Comparison of ENCODE assay signal across 1 cellular context in genomic region chr2:42828487-42829416, GRCh38.
TF ChIP-seq lines count a peak whose summit lies in the region.

No MANE protein-coding gene starts in this region.

TF ChIP-seq in HepG2, 621 proteins besides CTCF, POLR2A, EP300 and RAD21 (continued from another document and continues in another):
- TF ChIP-seq ZNF276 (CRISPR knock-in tag; IDR thresholded peaks at IDR 0.05; ENCODE audit: low read depth) (no peak), HMGA1 (CRISPR knock-in tag; conservative IDR thresholded peaks at IDR 0.05) (no peak), ZNF484 (CRISPR knock-in tag; IDR thresholded peaks at IDR 0.05; ENCODE audit: borderline replicate concordance, low read depth) (no peak), ZNF790 (CRISPR knock-in tag; IDR thresholded peaks at IDR 0.05; ENCODE audit: borderline replicate concordance) (no peak), EEA1 (CRISPR knock-in tag; IDR thresholded peaks at IDR 0.05; ENCODE audit: borderline replicate concordance) (no peak), POLR2AphosphoS2 (IDR thresholded peaks at IDR 0.05; ENCODE audit: low read depth, low read length) (no peak), ZNF552 (CRISPR knock-in tag; IDR thresholded peaks at IDR 0.05; ENCODE audit: borderline replicate concordance) (no peak), ZFP36 (IDR thresholded peaks at IDR 0.05; ENCODE audit: borderline replicate concordance, low read depth, low read length, partially characterized antibody) (no peak), E2F1 (CRISPR knock-in tag; IDR thresholded peaks at IDR 0.05) (no peak), NCOA2 (CRISPR knock-in tag; IDR thresholded peaks at IDR 0.05) (no peak), MED13 (CRISPR knock-in tag; IDR thresholded peaks at IDR 0.05) (no peak), LCORL (IDR thresholded peaks at IDR 0.05) (no peak), LCORL (CRISPR knock-in tag; IDR thresholded peaks at IDR 0.05) (peak; percentile 54), PAF1 (CRISPR knock-in tag; IDR thresholded peaks at IDR 0.05) (no peak), ZNF564 (CRISPR knock-in tag; IDR thresholded peaks at IDR 0.05) (no peak), SNAPC5 (CRISPR knock-in tag; IDR thresholded peaks at IDR 0.05; ENCODE audit: borderline replicate concordance) (no peak), ZNF547 (CRISPR knock-in tag; IDR thresholded peaks at IDR 0.05) (no peak), ZNF468 (CRISPR knock-in tag; IDR thresholded peaks at IDR 0.05) (no peak), U2AF1 (optimal IDR thresholded peaks at IDR 0.05; ENCODE audit: low read depth, low read length) (no peak), ZNF282 (IDR thresholded peaks at IDR 0.05; ENCODE audit: partially characterized antibody) (no peak), ZNF878 (CRISPR knock-in tag; IDR thresholded peaks at IDR 0.05) (no peak), ZNF75D (CRISPR knock-in tag; IDR thresholded peaks at IDR 0.05; ENCODE audit: borderline replicate concordance) (no peak), ZNF570 (CRISPR knock-in tag; IDR thresholded peaks at IDR 0.05; ENCODE audit: borderline replicate concordance) (no peak), E2F5 (CRISPR knock-in tag; conservative IDR thresholded peaks at IDR 0.05) (no peak), ZNF619 (CRISPR knock-in tag; IDR thresholded peaks at IDR 0.05) (no peak; the same call in 1 of the 2 replicates), ZNF318 (CRISPR knock-in tag; IDR thresholded peaks at IDR 0.05) (no peak), HNRNPUL1 (IDR thresholded peaks at IDR 0.05; ENCODE audit: low read depth, low read length) (no peak), E2F2 (CRISPR knock-in tag; IDR thresholded peaks at IDR 0.05; ENCODE audit: borderline replicate concordance) (no peak), KDM5A (IDR thresholded peaks at IDR 0.05; ENCODE audit: borderline replicate concordance, low read length) (no peak), ZNF720 (CRISPR knock-in tag; IDR thresholded peaks at IDR 0.05) (no peak), MAFF (IDR thresholded peaks at IDR 0.05; ENCODE audit: low read depth, low read length) (no peak), TEAD2 (CRISPR knock-in tag; IDR thresholded peaks at IDR 0.05) (no peak), ZNF800 (CRISPR knock-in tag; IDR thresholded peaks at IDR 0.05) (no peak), ZNF124 (CRISPR knock-in tag; IDR thresholded peaks at IDR 0.05) (no peak), ZIK1 (CRISPR knock-in tag; IDR thresholded peaks at IDR 0.05; ENCODE audit: borderline replicate concordance, low read depth) (no peak), ZNF614 (CRISPR knock-in tag; IDR thresholded peaks at IDR 0.05; ENCODE audit: borderline replicate concordance) (0 out of 2 replicates have a peak, but pooled peaks have one; percentile 15), MAFG (CRISPR knock-in tag; IDR thresholded peaks at IDR 0.05) (no peak)
- TF ChIP-seq, protein P1, sequence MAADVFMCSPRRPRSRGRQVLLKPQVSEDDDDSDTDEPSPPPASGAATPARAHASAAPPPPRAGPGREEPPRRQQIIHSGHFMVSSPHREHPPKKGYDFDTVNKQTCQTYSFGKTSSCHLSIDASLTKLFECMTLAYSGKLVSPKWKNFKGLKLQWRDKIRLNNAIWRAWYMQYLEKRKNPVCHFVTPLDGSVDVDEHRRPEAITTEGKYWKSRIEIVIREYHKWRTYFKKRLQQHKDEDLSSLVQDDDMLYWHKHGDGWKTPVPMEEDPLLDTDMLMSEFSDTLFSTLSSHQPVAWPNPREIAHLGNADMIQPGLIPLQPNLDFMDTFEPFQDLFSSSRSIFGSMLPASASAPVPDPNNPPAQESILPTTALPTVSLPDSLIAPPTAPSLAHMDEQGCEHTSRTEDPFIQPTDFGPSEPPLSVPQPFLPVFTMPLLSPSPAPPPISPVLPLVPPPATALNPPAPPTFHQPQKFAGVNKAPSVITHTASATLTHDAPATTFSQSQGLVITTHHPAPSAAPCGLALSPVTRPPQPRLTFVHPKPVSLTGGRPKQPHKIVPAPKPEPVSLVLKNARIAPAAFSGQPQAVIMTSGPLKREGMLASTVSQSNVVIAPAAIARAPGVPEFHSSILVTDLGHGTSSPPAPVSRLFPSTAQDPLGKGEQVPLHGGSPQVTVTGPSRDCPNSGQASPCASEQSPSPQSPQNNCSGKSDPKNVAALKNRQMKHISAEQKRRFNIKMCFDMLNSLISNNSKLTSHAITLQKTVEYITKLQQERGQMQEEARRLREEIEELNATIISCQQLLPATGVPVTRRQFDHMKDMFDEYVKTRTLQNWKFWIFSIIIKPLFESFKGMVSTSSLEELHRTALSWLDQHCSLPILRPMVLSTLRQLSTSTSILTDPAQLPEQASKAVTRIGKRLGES (CRISPR knock-in tag; IDR thresholded peaks at IDR 0.05; ENCODE audit: borderline replicate concordance): no peak
- TF ChIP-seq, protein P2, sequence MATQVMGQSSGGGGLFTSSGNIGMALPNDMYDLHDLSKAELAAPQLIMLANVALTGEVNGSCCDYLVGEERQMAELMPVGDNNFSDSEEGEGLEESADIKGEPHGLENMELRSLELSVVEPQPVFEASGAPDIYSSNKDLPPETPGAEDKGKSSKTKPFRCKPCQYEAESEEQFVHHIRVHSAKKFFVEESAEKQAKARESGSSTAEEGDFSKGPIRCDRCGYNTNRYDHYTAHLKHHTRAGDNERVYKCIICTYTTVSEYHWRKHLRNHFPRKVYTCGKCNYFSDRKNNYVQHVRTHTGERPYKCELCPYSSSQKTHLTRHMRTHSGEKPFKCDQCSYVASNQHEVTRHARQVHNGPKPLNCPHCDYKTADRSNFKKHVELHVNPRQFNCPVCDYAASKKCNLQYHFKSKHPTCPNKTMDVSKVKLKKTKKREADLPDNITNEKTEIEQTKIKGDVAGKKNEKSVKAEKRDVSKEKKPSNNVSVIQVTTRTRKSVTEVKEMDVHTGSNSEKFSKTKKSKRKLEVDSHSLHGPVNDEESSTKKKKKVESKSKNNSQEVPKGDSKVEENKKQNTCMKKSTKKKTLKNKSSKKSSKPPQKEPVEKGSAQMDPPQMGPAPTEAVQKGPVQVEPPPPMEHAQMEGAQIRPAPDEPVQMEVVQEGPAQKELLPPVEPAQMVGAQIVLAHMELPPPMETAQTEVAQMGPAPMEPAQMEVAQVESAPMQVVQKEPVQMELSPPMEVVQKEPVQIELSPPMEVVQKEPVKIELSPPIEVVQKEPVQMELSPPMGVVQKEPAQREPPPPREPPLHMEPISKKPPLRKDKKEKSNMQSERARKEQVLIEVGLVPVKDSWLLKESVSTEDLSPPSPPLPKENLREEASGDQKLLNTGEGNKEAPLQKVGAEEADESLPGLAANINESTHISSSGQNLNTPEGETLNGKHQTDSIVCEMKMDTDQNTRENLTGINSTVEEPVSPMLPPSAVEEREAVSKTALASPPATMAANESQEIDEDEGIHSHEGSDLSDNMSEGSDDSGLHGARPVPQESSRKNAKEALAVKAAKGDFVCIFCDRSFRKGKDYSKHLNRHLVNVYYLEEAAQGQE (IDR thresholded peaks at IDR 0.05; ENCODE audit: borderline replicate concordance in 1 of 2, low read depth in 1 of 2, low read length in 2 of 2): no peak
